ENCODE assay signal across 2 cellular contexts in genomic region chr12:120065472-120065871, GRCh38.
TF ChIP-seq lines count a peak whose summit lies in the region.

No MANE protein-coding gene starts in this region.

TF ChIP-seq in liver, 16 proteins besides CTCF, POLR2A, EP300 and RAD21:
- TF ChIP-seq FOXA1 (IDR thresholded peaks at IDR 0.05), result no peak
- no peak for TF ChIP-seq TAF1 (conservative IDR thresholded peaks at IDR 0.05)
- peak; percentile 67 to 79 for TF ChIP-seq HNF4A (conservative IDR thresholded peaks at IDR 0.05)
- TF ChIP-seq JUND (IDR thresholded peaks at IDR 0.05), result no peak
- no peak for TF ChIP-seq ZBTB33 (IDR thresholded peaks at IDR 0.05)
- TF ChIP-seq FOXA2 (IDR thresholded peaks at IDR 0.05), result no peak
- TF ChIP-seq, protein P1, sequence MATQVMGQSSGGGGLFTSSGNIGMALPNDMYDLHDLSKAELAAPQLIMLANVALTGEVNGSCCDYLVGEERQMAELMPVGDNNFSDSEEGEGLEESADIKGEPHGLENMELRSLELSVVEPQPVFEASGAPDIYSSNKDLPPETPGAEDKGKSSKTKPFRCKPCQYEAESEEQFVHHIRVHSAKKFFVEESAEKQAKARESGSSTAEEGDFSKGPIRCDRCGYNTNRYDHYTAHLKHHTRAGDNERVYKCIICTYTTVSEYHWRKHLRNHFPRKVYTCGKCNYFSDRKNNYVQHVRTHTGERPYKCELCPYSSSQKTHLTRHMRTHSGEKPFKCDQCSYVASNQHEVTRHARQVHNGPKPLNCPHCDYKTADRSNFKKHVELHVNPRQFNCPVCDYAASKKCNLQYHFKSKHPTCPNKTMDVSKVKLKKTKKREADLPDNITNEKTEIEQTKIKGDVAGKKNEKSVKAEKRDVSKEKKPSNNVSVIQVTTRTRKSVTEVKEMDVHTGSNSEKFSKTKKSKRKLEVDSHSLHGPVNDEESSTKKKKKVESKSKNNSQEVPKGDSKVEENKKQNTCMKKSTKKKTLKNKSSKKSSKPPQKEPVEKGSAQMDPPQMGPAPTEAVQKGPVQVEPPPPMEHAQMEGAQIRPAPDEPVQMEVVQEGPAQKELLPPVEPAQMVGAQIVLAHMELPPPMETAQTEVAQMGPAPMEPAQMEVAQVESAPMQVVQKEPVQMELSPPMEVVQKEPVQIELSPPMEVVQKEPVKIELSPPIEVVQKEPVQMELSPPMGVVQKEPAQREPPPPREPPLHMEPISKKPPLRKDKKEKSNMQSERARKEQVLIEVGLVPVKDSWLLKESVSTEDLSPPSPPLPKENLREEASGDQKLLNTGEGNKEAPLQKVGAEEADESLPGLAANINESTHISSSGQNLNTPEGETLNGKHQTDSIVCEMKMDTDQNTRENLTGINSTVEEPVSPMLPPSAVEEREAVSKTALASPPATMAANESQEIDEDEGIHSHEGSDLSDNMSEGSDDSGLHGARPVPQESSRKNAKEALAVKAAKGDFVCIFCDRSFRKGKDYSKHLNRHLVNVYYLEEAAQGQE (IDR thresholded peaks at IDR 0.05), result no peak
- TF ChIP-seq SP1 (IDR thresholded peaks at IDR 0.05), result no peak
- no peak for TF ChIP-seq GABPA (IDR thresholded peaks at IDR 0.05 in 1 of 2, conservative IDR thresholded peaks at IDR 0.05 in 1 of 2)
- TF ChIP-seq, protein P2, sequence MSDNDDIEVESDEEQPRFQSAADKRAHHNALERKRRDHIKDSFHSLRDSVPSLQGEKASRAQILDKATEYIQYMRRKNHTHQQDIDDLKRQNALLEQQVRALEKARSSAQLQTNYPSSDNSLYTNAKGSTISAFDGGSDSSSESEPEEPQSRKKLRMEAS (IDR thresholded peaks at IDR 0.05), result no peak
- no peak for TF ChIP-seq ATF3 (IDR thresholded peaks at IDR 0.05)
- no peak for TF ChIP-seq HNF4G (IDR thresholded peaks at IDR 0.05)
- TF ChIP-seq RXRA (IDR thresholded peaks at IDR 0.05), result peak; percentile 64 to 83

TF ChIP-seq in HepG2, 621 proteins besides CTCF, POLR2A, EP300 and RAD21:
- no peak for TF ChIP-seq ZNF552 (CRISPR knock-in tag; IDR thresholded peaks at IDR 0.05; ENCODE audit: borderline replicate concordance)
